8 cellular contexts compared by ENCODE assay signal in the genomic region with DNA sequence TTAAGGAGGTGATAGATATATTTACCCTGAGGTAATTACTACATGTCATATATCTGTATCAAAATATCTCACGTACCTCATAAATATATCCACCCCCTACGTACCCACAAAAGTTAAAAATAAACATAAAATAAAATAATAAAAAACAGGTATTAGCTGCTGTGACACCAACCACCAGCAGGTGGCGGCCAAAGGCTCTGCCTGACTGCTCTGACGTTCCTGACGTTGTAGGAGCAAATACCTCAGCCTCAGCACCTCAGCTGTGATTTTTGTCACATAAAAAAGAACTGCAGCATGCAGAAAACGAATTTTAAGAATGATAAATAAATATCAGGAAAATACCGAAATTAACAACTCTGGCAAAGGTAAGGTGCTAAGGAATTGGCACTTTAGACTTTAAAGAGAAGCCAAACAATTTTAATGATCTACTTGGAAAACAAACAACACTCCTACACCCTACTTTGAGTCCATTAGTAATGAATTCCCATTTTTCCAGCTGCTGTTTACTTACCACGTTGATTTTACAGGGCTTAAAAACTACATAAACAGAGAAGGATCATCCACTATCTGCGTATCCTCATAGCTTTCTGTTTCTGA.
DNase-seq lines count a peak whose midpoint lies in the region; ATAC-seq and TF ChIP-seq lines count a peak whose summit lies in the region.

No MANE protein-coding gene starts in this region.

- peaks cover 0 to 2% (median 0%) of the 10 kb centered on the region in 5 donors for H3K9me3 Mint-ChIP-seq in CD8-positive, alpha-beta memory T cell

- H3K27me3 Mint-ChIP-seq in CD8-positive, alpha-beta memory T cell, result peaks cover 3 to 24% of the 10 kb centered on the region in 2 donors

- H3K9me3 ChIP-seq in CD8-positive, alpha-beta memory T cell (ENCODE audit: low read length), result no peaks in the 10 kb centered on the region
- H3K9me3 ChIP-seq in colonic mucosa (no peaks in the 10 kb centered on the region), lung (ENCODE audit: control insufficient read depth in 2 of 2, insufficient read depth in 1 of 2, low read length in 1 of 2) (no peaks in the 10 kb centered on the region)

- H3K27ac Mint-ChIP-seq in CD8-positive, alpha-beta memory T cell, result no peak overlapping the region

- no peak overlapping the region for H3K4me3 ChIP-seq in CD8-positive, alpha-beta memory T cell (ENCODE audit: low read length)
- H3K4me3 ChIP-seq in WI38 (ENCODE audit: low read depth, low read length) (no peak overlapping the region), colonic mucosa (no peak overlapping the region), lung (no peak overlapping the region)

- 10 to 11% methylated on average over 9 of the region's 9 CpGs for WGBS in lung, 2 donors

- peak; percentile 26 to 61 (median 30) for DNase-seq in CD8-positive, alpha-beta memory T cell
- DNase-seq in NCI-H1105 (lab: John Stamatoyannopoulos, UW) (peak; percentile 27), colonic mucosa (peak; percentile 33), lung (ENCODE audit: low spot score) (peak; percentile 46)
- peak; percentile 27 for DNase-seq in stimulated activated CD8-positive, alpha-beta memory T cell treated with anti-CD3 and anti-CD28 coated beads, Interleukin-15, amount 100 ng/mL, for 1 hour (ENCODE audit: low read depth)

- H3K36me3 ChIP-seq in CD8-positive, alpha-beta memory T cell (ENCODE audit: insufficient read depth, low read length), result no peaks in the 10 kb centered on the region
- no peaks in the 10 kb centered on the region for H3K36me3 ChIP-seq in colonic mucosa
- H3K36me3 ChIP-seq in lung (ENCODE audit: control insufficient read depth in 2 of 2, insufficient read depth in 2 of 2, low read length in 2 of 2), result no peaks in the 10 kb centered on the region

- H3K4me1 ChIP-seq in CD8-positive, alpha-beta memory T cell (ENCODE audit: insufficient read depth, low read length), result no peaks in the 10 kb centered on the region
- H3K4me1 ChIP-seq in colonic mucosa, result no peaks in the 10 kb centered on the region
- H3K4me1 ChIP-seq in lung (ENCODE audit: control insufficient read depth in 2 of 2, insufficient read depth in 2 of 2, low read length in 2 of 2), result no peaks in the 10 kb centered on the region

- ATAC-seq in GM21423 (IDR thresholded peaks at IDR 0.05; ENCODE audit: unreplicated experiment) (peak; percentile 58), lung (ENCODE audit: insufficient read depth, low FRiP score) (no peak), GM21576 (IDR thresholded peaks at IDR 0.05; ENCODE audit: unreplicated experiment) (no peak)

- peaks cover 0 to 3% (median 3%) of the 10 kb centered on the region in 3 donors for H3K36me3 Mint-ChIP-seq in CD8-positive, alpha-beta memory T cell

- H3K27ac ChIP-seq in CD8-positive, alpha-beta memory T cell (ENCODE audit: low read depth, low read length), result no peak overlapping the region
- H3K27ac ChIP-seq in colonic mucosa (no peak overlapping the region), lung (ENCODE audit: low read depth in 1 of 2, low read length in 1 of 2) (no peak overlapping the region)

- peaks cover 4 to 7% (median 5%) of the 10 kb centered on the region in 3 donors for H3K4me1 Mint-ChIP-seq in CD8-positive, alpha-beta memory T cell

- H3K9ac ChIP-seq in colonic mucosa (ENCODE audit: low read depth in 2 of 2, low read length in 2 of 2), result no peak overlapping the region

- CTCF ChIA-PET in CD8-positive, alpha-beta memory T cell (lab: Charles Lee), result interaction anchor here (0.6 to 2.0 kb wide), 16 partner anchors 9 to 1252 kb away, joined by 3 to 22 read pairs (median 4); no protein-coding TSS in a partner anchor

- intact Hi-C loops in colonic mucosa (cut with DNase I), result loop anchor here (10.0 kb wide), 1 partner anchor 1116 kb away; no protein-coding TSS in a partner anchor

- H3K27me3 ChIP-seq in CD8-positive, alpha-beta memory T cell (ENCODE audit: insufficient read depth, low read length, poor library complexity, severe bottlenecking), result no peaks in the 10 kb centered on the region
- H3K27me3 ChIP-seq in colonic mucosa (no peaks in the 10 kb centered on the region), lung (ENCODE audit: control insufficient read depth, insufficient read depth) (no peaks in the 10 kb centered on the region)

- POLR2A ChIA-PET in CD8-positive, alpha-beta memory T cell (lab: Charles Lee), result interaction anchor here (0.6 kb wide), 2 partner anchors 32 to 147 kb away, joined by 3 to 5 read pairs; no protein-coding TSS in a partner anchor

- peak; percentile 89 for TF ChIP-seq CTCF in WI38 (IDR thresholded peaks at IDR 0.05; ENCODE audit: low read depth, low read length)
- TF ChIP-seq CTCF in colonic mucosa (IDR thresholded peaks at IDR 0.05), result peak; percentile 88
- TF ChIP-seq CTCF in lung (IDR thresholded peaks at IDR 0.05; ENCODE audit: control extremely low read depth, extremely low read depth), result peak; percentile 52

- no peak overlapping the region for H3K4me3 Mint-ChIP-seq in CD8-positive, alpha-beta memory T cell
